Comparison of ENCODE assay signal across 20 cellular contexts in genomic region chr15:97977734-97978133, GRCh38. TPM values are rescaled to one million over a fixed set of nuclear protein-coding genes. Genes with fewer than 3 reads are reported as not detected.
A peak's percentile ranks its signal among the peaks of the same experiment; 100 is the strongest.
DNase-seq lines count a peak whose midpoint lies in the region; ATAC-seq and TF ChIP-seq lines count a peak whose summit lies in the region.
"Had no signal": no experiment of that assay in that cellular context is flagged by ENCODE, and none has a peak within 500 bp of the region (broad histone marks: within the 10 kb centered on the region; RNA-seq: fewer than 3 reads in every experiment).

No MANE protein-coding gene starts in this region.

- no peaks in the 10 kb centered on the region for H3K9me2 ChIP-seq in HCT116 (ENCODE audit: insufficient read depth)
- H3K9me2 ChIP-seq in hepatocyte (replicated peaks; ENCODE audit: insufficient read depth), result no peaks in the 10 kb centered on the region

- H3K27me3 ChIP-seq in HCT116 (ENCODE audit: insufficient read depth, low read length), result 0 out of 2 replicates have a peak, but pooled peaks cover 3% of the 10 kb centered on the region
- H3K27me3 ChIP-seq in liver (ENCODE audit: control insufficient read depth in 4 of 4, insufficient read depth in 4 of 4, low read length in 3 of 4), result no peaks in the 10 kb centered on the region
- H3K27me3 ChIP-seq in hepatocyte, result no peaks in the 10 kb centered on the region
- H3K27me3 ChIP-seq: MG63, ovary, tibial artery had no signal

- no peaks in the 10 kb centered on the region for H3K79me2 ChIP-seq in HCT116 (ENCODE audit: insufficient read depth, low read length)
- no peaks in the 10 kb centered on the region for H3K79me2 ChIP-seq in hepatocyte

- H3K36me3 Mint-ChIP-seq in brain (peaks cover 28% of the 10 kb centered on the region), T-helper 17 cell (ENCODE audit: low read depth) (no peaks in the 10 kb centered on the region)

- H3K9me3 ChIP-seq in HCT116 (ENCODE audit: control insufficient read depth in 1 of 2, insufficient read depth in 1 of 2, low read depth in 1 of 2, low read length in 2 of 2) (no peaks in the 10 kb centered on the region), liver (ENCODE audit: control insufficient read depth in 4 of 4, low read length in 3 of 4) (no peaks in the 10 kb centered on the region), hepatocyte (ENCODE audit: low read depth) (no peaks in the 10 kb centered on the region), T-helper 17 cell (ENCODE audit: control insufficient read depth, low read length, poor library complexity, severe bottlenecking) (no peaks in the 10 kb centered on the region)
- H3K9me3 ChIP-seq: MG63, ovary, tibial artery had no signal

- TF ChIP-seq RAD21 in HCT116 (IDR thresholded peaks at IDR 0.05; ENCODE audit: low read depth) (no peak), liver (IDR thresholded peaks at IDR 0.05) (no peak)

- TF ChIP-seq CTCF in HCT116 (IDR thresholded peaks at IDR 0.05 in 2 of 3, conservative IDR thresholded peaks at IDR 0.05 in 1 of 3; ENCODE audit: borderline replicate concordance in 1 of 3, insufficient read depth in 1 of 3, low read depth in 2 of 3, low read length in 2 of 3) (no peak), brain (conservative IDR thresholded peaks at IDR 0.05) (no peak), liver (IDR thresholded peaks at IDR 0.05; ENCODE audit: low read depth, low read length, missing input control) (no peak), hepatocyte (IDR thresholded peaks at IDR 0.05; ENCODE audit: poor library complexity) (no peak)

- H3K4me1 Mint-ChIP-seq in brain, result peaks cover 67% of the 10 kb centered on the region
- H3K4me1 Mint-ChIP-seq in T-helper 17 cell, result no peaks in the 10 kb centered on the region

- H3K4me1 ChIP-seq in HCT116 (ENCODE audit: control insufficient read depth in 1 of 2, insufficient read depth in 2 of 2, low read length in 2 of 2), result peaks cover 0 to 5% of the 10 kb centered on the region in 2 experiments; a peak in 1 of 4 replicates
- H3K4me1 ChIP-seq in liver (ENCODE audit: control insufficient read depth in 4 of 4, insufficient read depth in 4 of 4, low read length in 3 of 4), result peaks cover 5 to 40% (median 37%) of the 10 kb centered on the region in 4 donors
- H3K4me1 ChIP-seq in hepatocyte (ENCODE audit: insufficient read depth), result peaks cover 10% of the 10 kb centered on the region
- H3K4me1 ChIP-seq: tibial artery had no signal

- H2AFZ ChIP-seq in HCT116 (ENCODE audit: low read depth, low read length, poor library complexity, severe bottlenecking), result no peak overlapping the region
- H2AFZ ChIP-seq in hepatocyte, result no peak overlapping the region

- no peak for TF ChIP-seq POLR2A in HCT116 (IDR thresholded peaks at IDR 0.05; ENCODE audit: borderline replicate concordance, extremely low read depth, insufficient read depth, insufficient read length)

- 87% methylated on average over 8 of the region's 8 CpGs for WGBS in liver
- 71% methylated on average over 8 of the region's 8 CpGs for WGBS in hepatocyte (ENCODE audit: low lambda C conversion rate, missing lambda C conversion rate)

- CTCF ChIA-PET in HCT116 (lab: Charles Lee), result no interaction called here

- RAD21 ChIA-PET in HCT116 (lab: Charles Lee; ENCODE audit: low non-redundant PET in 1 of 2, low total read pairs in 2 of 2, uncharacterized antibody in 2 of 2, unreplicated experiment in 2 of 2), result no interaction called here

- ATAC-seq in HCT116, result peak; percentile 46; the same call in 1 of the 2 replicates
- ATAC-seq in T-helper 17 cell, result no peak

- BruUV-seq in HCT116 (replicated peaks; lab: Mats Ljungman, UMichigan), result no TSS peak

- H4K20me1 ChIP-seq in HCT116 (ENCODE audit: insufficient read depth) (no peaks in the 10 kb centered on the region), hepatocyte (ENCODE audit: insufficient read depth, poor library complexity, severe bottlenecking) (no peaks in the 10 kb centered on the region)

- H3K4me2 ChIP-seq in HCT116 (ENCODE audit: low read length) (0 out of 2 replicates have a peak overlapping the region, but pooled peaks have one; percentile 3), hepatocyte (no peak overlapping the region)

- H3K4me3 ChIP-seq in HCT116 (replicated peaks in 1 of 2; ENCODE audit: low read depth in 1 of 2, low read length in 2 of 2) (no peak overlapping the region), liver (ENCODE audit: low read depth in 1 of 3, low read length in 3 of 3) (no peak overlapping the region), hepatocyte (no peak overlapping the region)
- H3K4me3 ChIP-seq: MG63, ovary, tibial artery had no signal

- intact Hi-C loops in HCT116 (cut with micrococcal nuclease), result no loop called here

- H3K36me3 ChIP-seq in HCT116 (ENCODE audit: control insufficient read depth in 1 of 2, insufficient read depth in 2 of 2, low read length in 2 of 2), result 0 out of 4 replicates have a peak, but pooled peaks cover 0 to 3% of the 10 kb centered on the region in 2 experiments
- H3K36me3 ChIP-seq in liver (ENCODE audit: control insufficient read depth in 4 of 4, insufficient read depth in 3 of 4, low read depth in 1 of 4, low read length in 3 of 4), result peaks cover 0 to 7% (median 3%) of the 10 kb centered on the region in 4 donors
- H3K36me3 ChIP-seq in hepatocyte (replicated peaks; ENCODE audit: insufficient read depth, low read depth), result no peaks in the 10 kb centered on the region
- H3K36me3 ChIP-seq: ovary had no signal

- H3K27ac ChIP-seq in HCT116 (ENCODE audit: low read depth, low read length), result no peak overlapping the region
- H3K27ac ChIP-seq in liver (ENCODE audit: low read depth in 1 of 2, low read length in 2 of 2), result peak overlapping the region; percentile 51 to 67
- no peak overlapping the region for H3K27ac ChIP-seq in hepatocyte
- H3K27ac ChIP-seq: ovary, tibial artery had no signal

- H3K4me3 Mint-ChIP-seq in brain (no peak overlapping the region), T-helper 17 cell (no peak overlapping the region)
- H3K4me3 Mint-ChIP-seq: B cell, HFFc6 had no signal

- H3K9me3 Mint-ChIP-seq in brain, result peaks cover 0 to 2% (median 0%) of the 10 kb centered on the region in 5 experiments
- H3K9me3 Mint-ChIP-seq: HFFc6 had no signal

- POLR2A ChIA-PET in HCT116 (lab: Charles Lee), result no interaction called here

- no peak overlapping the region for H3K9ac ChIP-seq in HCT116 (ENCODE audit: low read length)
- no peak overlapping the region for H3K9ac ChIP-seq in liver (ENCODE audit: low read depth in 1 of 2, low read length in 2 of 2)

- no peak for DNase-seq in HCT116 (ENCODE audit: low read depth, low spot score)
- peak; percentile 43 for DNase-seq in NCI-H2227 (lab: John Stamatoyannopoulos, UW; ENCODE audit: unreplicated experiment)
- no peak for DNase-seq in HuH-7 (ENCODE audit: low spot score)
- no peak for DNase-seq in hepatocyte (ENCODE audit: low spot score)
- no peak for DNase-seq in D341Med (ENCODE audit: low spot score)
- DNase-seq in T-helper 17 cell, result no peak
- DNase-seq: activated CD8-positive, alpha-beta memory T cell treated with anti-CD3 and anti-CD28 coated beads, Interleukin-2, amount 50 U/mL, for 4 hours; cortex of kidney; DMS 273 treated with DMSO at 0.1 percent for 48 hours; HFFc6; hippocampal formation; left cardiac atrium; MG63; NCI-H1930; ovary; SHP77; tibial artery had no signal

- H3K27ac Mint-ChIP-seq in brain (peak overlapping the region in 3 of 5 experiments; percentile 21 to 35 (median 27)), T-helper 17 cell (no peak overlapping the region)
- H3K27ac Mint-ChIP-seq: B cell, HFFc6 had no signal

- H3K27me3 Mint-ChIP-seq in brain (no peaks in the 10 kb centered on the region), T-helper 17 cell (no peaks in the 10 kb centered on the region)
- H3K27me3 Mint-ChIP-seq: B cell had no signal

TF ChIP-seq in HCT116, 20 proteins besides CTCF, POLR2A, EP300 and RAD21 (continues in another document):
- TF ChIP-seq EZH2 (IDR thresholded peaks at IDR 0.05) (no peak), MAX (IDR thresholded peaks at IDR 0.05) (no peak)

TF ChIP-seq in liver, 16 proteins besides CTCF, POLR2A, EP300 and RAD21:
- TF ChIP-seq, protein P1, sequence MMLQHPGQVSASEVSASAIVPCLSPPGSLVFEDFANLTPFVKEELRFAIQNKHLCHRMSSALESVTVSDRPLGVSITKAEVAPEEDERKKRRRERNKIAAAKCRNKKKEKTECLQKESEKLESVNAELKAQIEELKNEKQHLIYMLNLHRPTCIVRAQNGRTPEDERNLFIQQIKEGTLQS (IDR thresholded peaks at IDR 0.05), result no peak
- TF ChIP-seq GABPA (IDR thresholded peaks at IDR 0.05 in 1 of 2, conservative IDR thresholded peaks at IDR 0.05 in 1 of 2), result no peak
- TF ChIP-seq EGR1 (IDR thresholded peaks at IDR 0.05; ENCODE audit: low read depth in 2 of 2), result no peak
TF ChIP-seq in liver: peak in this region for 0.

RNA-seq across cellular contexts. Expression of gene ARRDC4, which starts 17.2 kb away (rescaled TPM):
- total RNA-seq in HCT116 (2021; ENCODE audit: unreplicated experiment) (19.6 TPM), liver (10 to 100 TPM in 1 of 2 donors, 1 to 10 TPM in 1; 3.4 to 13.4 TPM), hepatocyte (30.5 and 35.3 TPM in 2 replicates), T-helper 17 cell (1 to 10 TPM; 1.4 to 2.0 TPM)
- 22.3 and 41.1 TPM in 2 replicates for polyA plus RNA-seq in HCT116 (2012)
- polyA plus RNA-seq in brain (ENCODE audit: insufficient read depth, low read depth, low replicate concordance) (4.3 TPM), liver (1 to 10 TPM; 2.5 to 4.5 TPM), hepatocyte (13.3 and 16.9 TPM in 2 replicates)

Comparison
In these comparisons a context has a peak if more than half of its experiments do, and no peak if none do; other contexts are left out.
1. H3K27ac ChIP-seq: peak in liver (2 of 2); none in HCT116 (single experiment) and hepatocyte (single experiment).